Comparison of ENCODE assay signal across 8 cellular contexts in the genomic region with DNA sequence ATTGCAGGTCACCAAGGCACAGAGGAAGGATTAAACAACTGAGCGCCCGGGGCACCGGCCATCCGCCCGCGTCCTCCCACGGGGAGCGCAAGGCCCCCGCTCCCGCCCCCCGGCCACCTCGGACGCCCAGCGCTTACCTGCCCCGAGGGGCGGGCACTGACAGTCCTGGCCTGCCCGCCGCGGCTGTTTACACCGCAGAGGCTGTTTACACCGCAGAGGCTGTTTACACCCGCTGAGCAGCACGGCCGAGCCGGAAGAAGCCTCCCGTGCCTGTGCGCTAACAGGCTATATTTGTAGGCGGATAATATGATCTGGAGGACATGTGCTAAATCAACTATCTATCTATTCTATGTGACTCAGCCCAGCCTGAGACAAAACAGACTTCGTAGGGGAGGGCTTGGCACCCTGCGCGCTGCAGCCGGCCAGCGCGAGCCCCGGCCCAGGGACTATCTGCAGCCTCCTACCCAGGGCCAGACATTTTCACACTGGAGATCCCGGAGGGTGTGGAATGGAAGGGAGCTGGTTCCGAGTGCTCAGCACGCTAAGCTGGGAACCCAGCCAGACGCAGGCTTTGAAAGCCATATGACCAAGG. TPM values are rescaled to one million over a fixed set of nuclear protein-coding genes. Genes with fewer than 3 reads are reported as not detected.
DNase-seq lines count a peak whose midpoint lies in the region; ATAC-seq and TF ChIP-seq lines count a peak whose summit lies in the region.

A gene with protein sequence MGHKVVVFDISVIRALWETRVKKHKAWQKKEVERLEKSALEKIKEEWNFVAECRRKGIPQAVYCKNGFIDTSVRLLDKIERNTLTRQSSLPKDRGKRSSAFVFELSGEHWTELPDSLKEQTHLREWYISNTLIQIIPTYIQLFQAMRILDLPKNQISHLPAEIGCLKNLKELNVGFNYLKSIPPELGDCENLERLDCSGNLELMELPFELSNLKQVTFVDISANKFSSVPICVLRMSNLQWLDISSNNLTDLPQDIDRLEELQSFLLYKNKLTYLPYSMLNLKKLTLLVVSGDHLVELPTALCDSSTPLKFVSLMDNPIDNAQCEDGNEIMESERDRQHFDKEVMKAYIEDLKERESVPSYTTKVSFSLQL (minus strand): TSS at position 263 of the 592 bp plus-strand sequence. CDS start 14,711 bp downstream, outside the sequence.

- DNase-seq in G401 (ENCODE audit: low spot score), result peak; percentile 83
- peak in 1 of 3 donors; percentile 10 for DNase-seq in T-helper 17 cell
- DNase-seq in chondrocyte (ENCODE audit: low spot score), result no peak
- DNase-seq in kidney tubule cell (ENCODE audit: low spot score), result peak; percentile 31
- DNase-seq in stimulated activated CD4-positive, alpha-beta T cell treated with anti-CD3 and anti-CD28 coated beads, Interleukin-4, amount 100 ng/mL, for 4 hours, result peak; percentile 14 to 15
- no peak for DNase-seq in ACHN
- no peak for DNase-seq in NOMO-1 treated with dmso at 0.1 percent for 144 hours (lab: John Stamatoyannopoulos, UW; ENCODE audit: unreplicated experiment)

- H3K4me3 Mint-ChIP-seq in T-helper 17 cell, result peak within 1 kb of the TSS; percentile 77
- H3K4me3 Mint-ChIP-seq in chondrocyte (ENCODE audit: unreplicated experiment), result peak within 1 kb of the TSS; percentile 75

- H3K36me3 Mint-ChIP-seq in T-helper 17 cell (ENCODE audit: low read depth), result no peaks in the 10 kb centered on the region
- H3K36me3 Mint-ChIP-seq in chondrocyte (ENCODE audit: low read depth), result peaks cover 4% of the 10 kb centered on the region

- peak; percentile 82 for ATAC-seq in T-helper 17 cell
- no peak for ATAC-seq in GM19395 (IDR thresholded peaks at IDR 0.05; ENCODE audit: unreplicated experiment)

- H3K27ac Mint-ChIP-seq in T-helper 17 cell, result no peak within 1 kb of the TSS
- H3K27ac Mint-ChIP-seq in chondrocyte (ENCODE audit: unreplicated experiment), result peak within 1 kb of the TSS; percentile 70

- H3K27me3 Mint-ChIP-seq in T-helper 17 cell (peaks cover 29% of the 10 kb centered on the region), chondrocyte (ENCODE audit: low read depth) (peaks cover 2% of the 10 kb centered on the region)

- no peaks in the 10 kb centered on the region for H3K9me3 ChIP-seq in T-helper 17 cell (ENCODE audit: control insufficient read depth, low read length, poor library complexity, severe bottlenecking)

- peaks cover 16% of the 10 kb centered on the region for H3K9me3 Mint-ChIP-seq in chondrocyte (ENCODE audit: low read depth)

- H3K4me1 Mint-ChIP-seq in T-helper 17 cell (peaks cover 10% of the 10 kb centered on the region), chondrocyte (ENCODE audit: low read depth) (peaks cover 21% of the 10 kb centered on the region)

- in situ Hi-C loops in G401 (cut with HindIII; ENCODE audit: low sequenced_read_pairs) (no loop called here), ACHN (cut with HindIII; ENCODE audit: low pct_ligation_motif_present, low pct_unique_long_range_greater_than_20kb, low sequenced_read_pairs) (no loop called here)

- TF ChIP-seq CTCF in chondrocyte (IDR thresholded peaks at IDR 0.05), result no peak

RNA-seq across cellular contexts. Expression of the gene that starts here (rescaled TPM):
- not detected in 2 replicates for total RNA-seq in G401 (2014; rRNA removed; shearing (Covaris generic))
- total RNA-seq in T-helper 17 cell (under 1 TPM; 0.42 to 0.52 TPM), chondrocyte (0.46 to 2.2 TPM (median 1.9 TPM) in 3 replicates)

Comparison
In these comparisons a context has a peak if more than half of its experiments do, and no peak if none do; other contexts are left out.
1. Peak in DNase-seq in G401; RNA of the gene not detected or under 1 TPM.
2. Peak in ATAC-seq in T-helper 17 cell; RNA of the gene not detected or under 1 TPM.
3. DNase-seq: peak in kidney tubule cell (single experiment) and stimulated activated CD4-positive, alpha-beta T cell treated with anti-CD3 and anti-CD28 coated beads, Interleukin-4, amount 100 ng/mL, for 4 hours (2 of 2); none in chondrocyte (single experiment), ACHN (single experiment) and NOMO-1 treated with dmso at 0.1 percent for 144 hours (single experiment).